9 cellular contexts compared by ENCODE assay signal in the genomic region with DNA sequence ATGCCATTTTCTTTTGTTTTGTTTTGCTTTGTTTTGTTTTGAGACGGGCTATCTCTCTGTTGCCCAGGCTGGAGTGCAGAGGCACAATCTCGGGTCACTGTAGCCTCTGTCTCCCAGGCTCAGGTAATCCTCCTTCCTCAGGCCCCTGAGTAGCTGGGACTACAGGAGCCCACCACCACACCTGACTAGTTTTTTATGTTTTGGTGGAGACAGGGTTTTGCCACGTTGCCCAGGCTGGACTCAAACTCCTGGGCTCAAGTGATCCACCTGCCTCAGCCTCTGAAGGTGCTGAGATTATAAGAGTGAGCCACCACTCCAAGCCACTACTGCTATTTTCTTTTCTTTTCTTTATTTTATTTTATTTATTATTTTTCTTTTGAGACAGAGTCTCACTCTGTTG. TPM values are rescaled to one million over a fixed set of nuclear protein-coding genes. Genes with fewer than 3 reads are reported as not detected.
"Had no signal": no experiment of that assay in that cellular context is flagged by ENCODE, and none has a peak within 500 bp of the region (broad histone marks: within the 10 kb centered on the region; RNA-seq: fewer than 3 reads in every experiment).

No MANE protein-coding gene starts in this region.

- H3K27ac ChIP-seq: HL-60 had no signal

- H3K4me1 ChIP-seq: HAP-1 had no signal

- H3K4me2 ChIP-seq: GM23338 had no signal

- H3K36me3 ChIP-seq: HAP-1 had no signal

- H3K4me3 Mint-ChIP-seq: GM23338, HFFc6, IgD-negative memory B cell had no signal

- H3K4me3 ChIP-seq: GM23338, HAP-1 had no signal

- DNase-seq: H7, HFFc6, KG1 had no signal

- H3K4me1 Mint-ChIP-seq: GM23338, IgD-negative memory B cell had no signal

- H3K27ac Mint-ChIP-seq: GM23338, HFFc6, IgD-negative memory B cell had no signal

- H3K9me3 ChIP-seq: HAP-1 had no signal

- ATAC-seq: GM23338, HCT116, HepG2 had no signal

- H3K9me3 Mint-ChIP-seq: GM23338, HFFc6 had no signal

- H2AFZ ChIP-seq: GM23338 had no signal

RNA-seq across cellular contexts. Expression of a gene that starts 54.0 kb away (rescaled TPM):
- polyA plus RNA-seq: HepG2, IgD-negative memory B cell had no signal
